ENCODE assay signal across 8 cellular contexts in the genomic region with DNA sequence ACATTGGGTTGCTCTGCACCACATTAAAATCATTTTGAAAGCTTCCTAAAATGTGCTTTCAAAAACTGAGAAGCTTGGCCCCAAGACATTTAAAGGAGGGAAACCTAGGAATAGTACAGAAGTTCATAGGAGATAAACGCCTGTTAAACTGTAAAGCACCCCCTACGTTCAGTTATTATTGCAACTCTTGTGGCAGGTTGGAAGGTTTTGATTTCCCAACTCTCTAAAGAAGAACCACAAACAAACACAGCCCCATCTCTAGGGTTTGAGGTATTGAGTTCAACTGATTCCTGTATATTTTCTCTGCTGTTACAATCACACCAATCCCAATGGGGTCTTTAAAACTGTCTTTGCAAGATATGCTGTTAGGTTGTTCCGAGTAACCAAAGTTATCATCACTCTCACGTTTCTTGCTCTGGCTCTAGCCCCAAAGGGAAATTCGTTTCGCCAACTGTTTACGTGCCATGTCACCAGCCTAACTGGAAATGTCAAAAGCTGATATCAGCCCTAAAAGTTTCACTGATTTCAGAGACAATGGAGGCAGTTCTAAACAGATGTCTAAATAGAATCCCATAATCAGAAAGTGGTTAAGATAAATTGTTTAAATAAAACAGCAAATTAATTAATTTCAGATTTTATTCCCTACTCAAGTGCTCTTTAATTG. TPM values are rescaled to one million over a fixed set of nuclear protein-coding genes. Genes with fewer than 3 reads are reported as not detected.
DNase-seq lines count a peak whose midpoint lies in the region; ATAC-seq and TF ChIP-seq lines count a peak whose summit lies in the region.
"Had no signal": no experiment of that assay in that cellular context is flagged by ENCODE, and none has a peak within 500 bp of the region (broad histone marks: within the 10 kb centered on the region; RNA-seq: fewer than 3 reads in every experiment).

No MANE protein-coding gene starts in this region.

- H3K9me3 ChIP-seq in adipocyte (ENCODE audit: control insufficient read depth, low read length) (no peaks in the 10 kb centered on the region), neural cell (ENCODE audit: low read length) (no peaks in the 10 kb centered on the region)

- H4K20me1 ChIP-seq in neural cell (ENCODE audit: insufficient read depth): no peaks in the 10 kb centered on the region

- no peak for TF ChIP-seq CTCF in neural cell (IDR thresholded peaks at IDR 0.05; ENCODE audit: poor library complexity, severe bottlenecking)

- H3K4me3 ChIP-seq in adipocyte (ENCODE audit: low read length): no peak overlapping the region
- no peak overlapping the region for H3K4me3 ChIP-seq in neural cell (ENCODE audit: low read length)

- no peak for TF ChIP-seq EP300 in neural cell (conservative IDR thresholded peaks at IDR 0.05; ENCODE audit: poor library complexity, severe bottlenecking)

- no peak overlapping the region for H3K27ac ChIP-seq in neural cell (ENCODE audit: low read length)

- DNase-seq in ELF-1 (ENCODE audit: low read depth, low spot score) (peak; percentile 1), MV-4-11 (lab: John Stamatoyannopoulos, UW) (peak; percentile 6), adipocyte (ENCODE audit: low read depth) (peak; percentile 19)
- DNase-seq in stimulated activated CD4-positive, alpha-beta T cell treated with anti-CD3 and anti-CD28 coated beads, Interleukin-2, amount 100 ng/mL, for 24 hours: no peak
- DNase-seq: effector CD4-positive, alpha-beta T cell had no signal

- H3K79me2 ChIP-seq in neural cell (replicated peaks; ENCODE audit: insufficient read depth, low read length): no peaks in the 10 kb centered on the region

- no peaks in the 10 kb centered on the region for H3K9me2 ChIP-seq in neural cell (ENCODE audit: insufficient read depth, low read length)

- no peaks in the 10 kb centered on the region for H3F3A ChIP-seq in neural cell (ENCODE audit: insufficient read depth, low read length, poor library complexity, severe bottlenecking)

- H3K4me2 ChIP-seq in neural cell (ENCODE audit: low read length): no peak overlapping the region

- no peak overlapping the region for H3K9ac ChIP-seq in adipocyte (ENCODE audit: low read length)
- no peak overlapping the region for H3K9ac ChIP-seq in neural cell (ENCODE audit: low read length)

- no peak for ATAC-seq in HG03097 (IDR thresholded peaks at IDR 0.05; ENCODE audit: low FRiP score, unreplicated experiment)
- ATAC-seq in HG02759 (IDR thresholded peaks at IDR 0.05; ENCODE audit: unreplicated experiment): no peak

- no peak overlapping the region for H2AFZ ChIP-seq in neural cell (ENCODE audit: low read depth, low read length)

- no peak for TF ChIP-seq RAD21 in neural cell (conservative IDR thresholded peaks at IDR 0.05)

- H3K27me3 ChIP-seq in adipocyte (replicated peaks; ENCODE audit: control insufficient read depth, insufficient read depth, low read length): peaks cover 41% of the 10 kb centered on the region
- peaks cover 96% of the 10 kb centered on the region for H3K27me3 ChIP-seq in neural cell (ENCODE audit: insufficient read depth, low read depth, low read length)

- H3K4me1 ChIP-seq in adipocyte (ENCODE audit: control insufficient read depth, insufficient read depth, low read length): peaks cover 8% of the 10 kb centered on the region

- H3K36me3 ChIP-seq in adipocyte (ENCODE audit: control insufficient read depth, insufficient read depth, low read length, severe bottlenecking): no peaks in the 10 kb centered on the region
- H3K36me3 ChIP-seq in neural cell (ENCODE audit: insufficient read depth, low read length): no peaks in the 10 kb centered on the region

TF ChIP-seq in neural cell, 6 proteins besides CTCF, POLR2A, EP300 and RAD21:
- TF ChIP-seq MXI1 (conservative IDR thresholded peaks at IDR 0.05; ENCODE audit: poor library complexity, severe bottlenecking) (no peak), POLR2AphosphoS5 (IDR thresholded peaks at IDR 0.05) (peak; percentile 28), SMC3 (conservative IDR thresholded peaks at IDR 0.05; ENCODE audit: poor library complexity) (no peak)
- TF ChIP-seq, protein P1, sequence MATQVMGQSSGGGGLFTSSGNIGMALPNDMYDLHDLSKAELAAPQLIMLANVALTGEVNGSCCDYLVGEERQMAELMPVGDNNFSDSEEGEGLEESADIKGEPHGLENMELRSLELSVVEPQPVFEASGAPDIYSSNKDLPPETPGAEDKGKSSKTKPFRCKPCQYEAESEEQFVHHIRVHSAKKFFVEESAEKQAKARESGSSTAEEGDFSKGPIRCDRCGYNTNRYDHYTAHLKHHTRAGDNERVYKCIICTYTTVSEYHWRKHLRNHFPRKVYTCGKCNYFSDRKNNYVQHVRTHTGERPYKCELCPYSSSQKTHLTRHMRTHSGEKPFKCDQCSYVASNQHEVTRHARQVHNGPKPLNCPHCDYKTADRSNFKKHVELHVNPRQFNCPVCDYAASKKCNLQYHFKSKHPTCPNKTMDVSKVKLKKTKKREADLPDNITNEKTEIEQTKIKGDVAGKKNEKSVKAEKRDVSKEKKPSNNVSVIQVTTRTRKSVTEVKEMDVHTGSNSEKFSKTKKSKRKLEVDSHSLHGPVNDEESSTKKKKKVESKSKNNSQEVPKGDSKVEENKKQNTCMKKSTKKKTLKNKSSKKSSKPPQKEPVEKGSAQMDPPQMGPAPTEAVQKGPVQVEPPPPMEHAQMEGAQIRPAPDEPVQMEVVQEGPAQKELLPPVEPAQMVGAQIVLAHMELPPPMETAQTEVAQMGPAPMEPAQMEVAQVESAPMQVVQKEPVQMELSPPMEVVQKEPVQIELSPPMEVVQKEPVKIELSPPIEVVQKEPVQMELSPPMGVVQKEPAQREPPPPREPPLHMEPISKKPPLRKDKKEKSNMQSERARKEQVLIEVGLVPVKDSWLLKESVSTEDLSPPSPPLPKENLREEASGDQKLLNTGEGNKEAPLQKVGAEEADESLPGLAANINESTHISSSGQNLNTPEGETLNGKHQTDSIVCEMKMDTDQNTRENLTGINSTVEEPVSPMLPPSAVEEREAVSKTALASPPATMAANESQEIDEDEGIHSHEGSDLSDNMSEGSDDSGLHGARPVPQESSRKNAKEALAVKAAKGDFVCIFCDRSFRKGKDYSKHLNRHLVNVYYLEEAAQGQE (IDR thresholded peaks at IDR 0.05; ENCODE audit: borderline replicate concordance): no peak

RNA-seq across cellular contexts. Expression of a gene that starts 12.1 kb away (rescaled TPM):
- 0.78 TPM in 1 of 2 replicates, not detected in the other for polyA plus RNA-seq in neural cell
- not detected in 2 replicates for polyA minus RNA-seq in neural cell

Comparison
In these comparisons a context has a peak if more than half of its experiments do, and no peak if none do; other contexts are left out.
1. DNase-seq: peak in ELF-1 (single experiment), MV-4-11 (single experiment) and adipocyte (single experiment); none in stimulated activated CD4-positive, alpha-beta T cell treated with anti-CD3 and anti-CD28 coated beads, Interleukin-2, amount 100 ng/mL, for 24 hours (0 of 2).